In genomic region chr2:232699110-232699509, GRCh38 we compare ENCODE assay signal across 10 cellular contexts. TPM values are rescaled to one million over a fixed set of nuclear protein-coding genes. Genes with fewer than 3 reads are reported as not detected.
A peak's percentile ranks its signal among the peaks of the same experiment; 100 is the strongest.
DNase-seq lines count a peak whose midpoint lies in the region; ATAC-seq and TF ChIP-seq lines count a peak whose summit lies in the region.
"Had no signal": no experiment of that assay in that cellular context is flagged by ENCODE, and none has a peak within 500 bp of the region (broad histone marks: within the 10 kb centered on the region; RNA-seq: fewer than 3 reads in every experiment).

No MANE protein-coding gene starts in this region.

- no peaks in the 10 kb centered on the region for H3K27me3 ChIP-seq in BE2C

- H3K9me3 ChIP-seq in BE2C, result no peaks in the 10 kb centered on the region

- peaks cover 3% of the 10 kb centered on the region for H3K36me3 ChIP-seq in BE2C

- H3K4me1 ChIP-seq in BE2C, result peaks cover 9% of the 10 kb centered on the region

- peak overlapping the region; percentile 96 for H3K4me3 Mint-ChIP-seq in mesothelial cell of epicardium

- peak overlapping the region; percentile 94 for H3K4me3 ChIP-seq in BE2C (ENCODE audit: low read depth, low read length)
- peak overlapping the region; percentile 98 for H3K4me3 ChIP-seq in HFF-Myc (replicated peaks; ENCODE audit: low read depth, low read length)

- H3K27ac Mint-ChIP-seq in mesothelial cell of epicardium, result peak overlapping the region; percentile 98

- peaks cover 12% of the 10 kb centered on the region for H3K36me3 Mint-ChIP-seq in mesothelial cell of epicardium

- TF ChIP-seq CTCF in BE2C (IDR thresholded peaks at IDR 0.05; ENCODE audit: low read depth, low read length), result no peak
- no peak for TF ChIP-seq CTCF in HFF-Myc (IDR thresholded peaks at IDR 0.05; ENCODE audit: low read depth, low read length, missing control alignments)
- TF ChIP-seq CTCF in mesothelial cell of epicardium (IDR thresholded peaks at IDR 0.05; ENCODE audit: unreplicated experiment), result no peak

- H3K9me3 Mint-ChIP-seq in mesothelial cell of epicardium, result peaks cover 7% of the 10 kb centered on the region

- H3K4me1 Mint-ChIP-seq in mesothelial cell of epicardium, result peaks cover 33% of the 10 kb centered on the region

- DNase-seq in BE2C (peak; percentile 10), HFF-Myc (ENCODE audit: extremely low read depth, low read depth) (no peak), astrocyte of the hippocampus (ENCODE audit: low read depth, low spot score) (peak; percentile 6), mesothelial cell of epicardium (ENCODE audit: low spot score in 2 of 2, unreplicated experiment in 2 of 2) (no peak), NCI-H524 (lab: John Stamatoyannopoulos, UW) (no peak), activated gamma-delta T cell treated with Interleukin-2 at 50 U/mL for 16 hours (no peak), D341Med (ENCODE audit: low spot score) (no peak)
- DNase-seq: effector CD8-positive, alpha-beta T cell; retina had no signal

- H3K27me3 Mint-ChIP-seq in mesothelial cell of epicardium (ENCODE audit: low read depth), result no peaks in the 10 kb centered on the region

- no peak for ATAC-seq in HG02798 (IDR thresholded peaks at IDR 0.05; ENCODE audit: poor library complexity, unreplicated experiment)

RNA-seq across cellular contexts. Expression of gene GIGYF2, which starts 2.0 kb away (rescaled TPM):
- 59.5 TPM for polyA plus RNA-seq in BE2C (2012; ENCODE audit: insufficient read depth, insufficient read length, low read depth)
- 75.3 to 78.8 TPM (median 76.9 TPM) in 3 replicates for total RNA-seq in mesothelial cell of epicardium

Comparison
In these comparisons a context has a peak if more than half of its experiments do, and no peak if none do; other contexts are left out.
1. DNase-seq: peak in BE2C (single experiment) and astrocyte of the hippocampus (single experiment); none in HFF-Myc (single experiment), mesothelial cell of epicardium (0 of 2), NCI-H524 (0 of 2), activated gamma-delta T cell treated with Interleukin-2 at 50 U/mL for 16 hours (single experiment) and D341Med (single experiment).